ENCODE assay signal across 1 cellular context in genomic region chr17:49389514-49390356, GRCh38.
TF ChIP-seq lines count a peak whose summit lies in the region.

No MANE protein-coding gene starts in this region.

TF ChIP-seq in HCT116, 20 proteins besides CTCF, POLR2A, EP300 and RAD21:
- TF ChIP-seq JUND (IDR thresholded peaks at IDR 0.05) (peak; percentile 39; the same call in 1 of the 2 replicates), FOSL1 (IDR thresholded peaks at IDR 0.05; ENCODE audit: low read depth) (peak; percentile 38; the same call in 1 of the 2 replicates), EGR1 (IDR thresholded peaks at IDR 0.05; ENCODE audit: low read depth) (peak; percentile 72)
